In the genomic region with DNA sequence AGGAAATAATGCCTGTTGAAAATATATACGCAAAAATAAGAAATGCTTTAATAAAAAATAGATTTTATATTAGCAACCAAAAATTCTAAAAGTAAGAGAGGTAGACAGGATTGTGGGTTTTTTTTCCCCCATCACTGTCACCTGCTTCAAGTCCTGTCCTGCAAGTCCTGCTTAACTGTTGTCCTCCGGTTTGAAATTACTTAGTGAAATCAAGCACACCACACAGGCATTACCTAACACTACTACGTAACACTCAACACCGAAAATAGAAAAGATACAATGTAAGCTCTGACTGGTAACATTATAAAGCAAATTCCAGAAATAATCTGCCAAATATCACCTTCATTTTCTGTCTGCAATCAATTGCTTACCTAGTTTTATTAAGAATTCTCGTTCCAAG, we compare ENCODE assay signal across 33 cellular contexts.
"Had no signal": no experiment of that assay in that cellular context is flagged by ENCODE, and none has a peak within 500 bp of the region (broad histone marks: within the 10 kb centered on the region; RNA-seq: fewer than 3 reads in every experiment).

No MANE protein-coding gene starts in this region.

- H3K27ac ChIP-seq: adrenal gland, body of pancreas, colonic mucosa, epithelial cell of prostate, esophagus squamous epithelium, WERI-Rb-1 had no signal

- H3K4me1 ChIP-seq: adrenal gland, body of pancreas, colonic mucosa, esophagus squamous epithelium had no signal

- DNase-seq: activated B cell treated with CpG ODN at 0.5 μM for 24 hours; activated CD4-positive, alpha-beta memory T cell treated with anti-CD3 and anti-CD28 coated beads for 36 hours; activated CD8-positive, alpha-beta memory T cell treated with anti-CD3 and anti-CD28 coated beads, Interleukin-2, amount 10 ng/mL, durations not matched to agents 7 days and 5 days; activated CD8-positive, alpha-beta memory T cell treated with anti-CD3 and anti-CD28 coated beads, Interleukin-2, amount 50 U/mL, for 4 hours; activated CD8-positive, alpha-beta T cell treated with anti-CD3 and anti-CD28 coated beads, Interleukin-2, amount 10 ng/mL, durations not matched to agents 7 days and 5 days; activated effector memory CD4-positive, alpha-beta T cell treated with anti-CD3 and anti-CD28 coated beads, Interleukin-2, amount 50 U/mL, for 16 hours; activated naive CD4-positive, alpha-beta T cell treated with anti-CD3 and anti-CD28 coated beads for 36 hours; activated naive CD8-positive, alpha-beta T cell treated with anti-CD3 and anti-CD28 coated beads for 36 hours; activated naive CD8-positive, alpha-beta T cell treated with anti-CD3 and anti-CD28 coated beads, Interleukin-2, amount 50 U/mL, for 24 hours; activated T-cell treated with anti-CD3 and anti-CD28 coated beads, Interleukin-2, amount 50 U/mL, for 1 hour; activated T-cell treated with anti-CD3 and anti-CD28 coated beads, Interleukin-2, amount 50 U/mL, for 48 hours; adrenal gland; amygdala; aorta; body of pancreas; central memory CD4-positive, alpha-beta T cell; cerebellar nuclear complex; colonic mucosa; effector CD8-positive, alpha-beta T cell; esophagus squamous epithelium; foreskin melanocyte; glutamatergic neuron; T-helper 1 cell; T-helper 17 cell; T1000; WERI-Rb-1 had no signal

- H3K36me3 ChIP-seq: colonic mucosa, WERI-Rb-1 had no signal

- H3K9me3 ChIP-seq: adrenal gland, body of pancreas, colonic mucosa, esophagus squamous epithelium had no signal

- H3K9me3 Mint-ChIP-seq: activated CD4-positive, alpha-beta memory T cell treated with anti-CD3 and anti-CD28 coated beads for 36 hours; activated CD4-positive, alpha-beta T cell treated with anti-CD3 and anti-CD28 coated beads, Interleukin-2, amount 10 ng/mL, durations not matched to agents 24 days and 14 days; activated naive CD4-positive, alpha-beta T cell treated with anti-CD3 and anti-CD28 coated beads for 36 hours; activated naive CD4-positive, alpha-beta T cell treated with anti-CD3 and anti-CD28 coated beads, Interleukin-2, amount 50 U/mL, for 24 hours; activated naive CD8-positive, alpha-beta T cell treated with anti-CD3 and anti-CD28 coated beads for 36 hours; activated naive CD8-positive, alpha-beta T cell treated with anti-CD3 and anti-CD28 coated beads, Interleukin-2, amount 50 U/mL, for 24 hours; activated T-helper 1 cell treated with anti-CD3 and anti-CD28 coated beads, Interleukin-12 subunit alpha, Interleukin-12 subunit beta, Interleukin-2, Interleukin-4 antibody, amounts not matched to agents 30 ng/mL and 10 ng/mL and 1 ng/mL, durations not matched to agents 14 hours and 24 hours and 36 hours; activated T-helper 2 cell treated with anti-CD3 and anti-CD28 coated beads, Interferon-gamma antibody, Interleukin-2, Interleukin-4, amounts not matched to agents 10 μg/mL and 5 μg/mL and 100 μg/mL, durations not matched to agents 14 hours and 24 hours and 36 hours; T-helper 2 cell treated with Interferon-gamma antibody and Interleukin-4, amounts not matched to agents 5 μg/mL and 100 μg/mL, for 36 hours had no signal

- H3K27me3 ChIP-seq: adrenal gland, body of pancreas, colonic mucosa, esophagus squamous epithelium had no signal

- H3K4me3 ChIP-seq: adrenal gland, body of pancreas, colonic mucosa, esophagus squamous epithelium had no signal

- H3K4me3 Mint-ChIP-seq: activated B cell treated with CpG ODN at 0.5 μM for 24 hours; activated CD4-positive, alpha-beta memory T cell treated with anti-CD3 and anti-CD28 coated beads for 36 hours; activated CD4-positive, alpha-beta T cell treated with anti-CD3 and anti-CD28 coated beads, Interleukin-2, amount 10 ng/mL, durations not matched to agents 24 days and 14 days; activated CD8-positive, alpha-beta memory T cell treated with anti-CD3 and anti-CD28 coated beads, Interleukin-2, amount 10 ng/mL, durations not matched to agents 7 days and 5 days; activated CD8-positive, alpha-beta T cell treated with anti-CD3 and anti-CD28 coated beads, Interleukin-2, amount 10 ng/mL, durations not matched to agents 7 days and 5 days; activated naive CD4-positive, alpha-beta T cell treated with anti-CD3 and anti-CD28 coated beads for 36 hours; activated naive CD4-positive, alpha-beta T cell treated with anti-CD3 and anti-CD28 coated beads, Interleukin-2, amount 50 U/mL, for 24 hours; activated naive CD8-positive, alpha-beta T cell treated with anti-CD3 and anti-CD28 coated beads for 36 hours; activated naive CD8-positive, alpha-beta T cell treated with anti-CD3 and anti-CD28 coated beads, Interleukin-2, amount 50 U/mL, for 24 hours; activated T-helper 1 cell treated with anti-CD3 and anti-CD28 coated beads, Interleukin-12 subunit alpha, Interleukin-12 subunit beta, Interleukin-2, Interleukin-4 antibody, amounts not matched to agents 30 ng/mL and 10 ng/mL and 1 ng/mL, durations not matched to agents 14 hours and 24 hours and 36 hours; T-helper 17 cell; T-helper 2 cell treated with Interferon-gamma antibody and Interleukin-4, amounts not matched to agents 5 μg/mL and 100 μg/mL, for 36 hours had no signal

- H3K27ac Mint-ChIP-seq: activated B cell treated with CpG ODN at 0.5 μM for 24 hours; activated CD4-positive, alpha-beta memory T cell treated with anti-CD3 and anti-CD28 coated beads for 36 hours; activated CD4-positive, alpha-beta T cell treated with anti-CD3 and anti-CD28 coated beads, Interleukin-2, amount 10 ng/mL, durations not matched to agents 24 days and 14 days; activated CD8-positive, alpha-beta memory T cell treated with anti-CD3 and anti-CD28 coated beads, Interleukin-2, amount 10 ng/mL, durations not matched to agents 7 days and 5 days; activated CD8-positive, alpha-beta T cell treated with anti-CD3 and anti-CD28 coated beads, Interleukin-2, amount 10 ng/mL, durations not matched to agents 7 days and 5 days; activated naive CD4-positive, alpha-beta T cell treated with anti-CD3 and anti-CD28 coated beads for 36 hours; activated naive CD4-positive, alpha-beta T cell treated with anti-CD3 and anti-CD28 coated beads, Interleukin-2, amount 50 U/mL, for 24 hours; activated naive CD8-positive, alpha-beta T cell treated with anti-CD3 and anti-CD28 coated beads for 36 hours; activated naive CD8-positive, alpha-beta T cell treated with anti-CD3 and anti-CD28 coated beads, Interleukin-2, amount 50 U/mL, for 24 hours; activated T-helper 1 cell treated with anti-CD3 and anti-CD28 coated beads, Interleukin-12 subunit alpha, Interleukin-12 subunit beta, Interleukin-2, Interleukin-4 antibody, amounts not matched to agents 30 ng/mL and 10 ng/mL and 1 ng/mL, durations not matched to agents 14 hours and 24 hours and 36 hours; activated T-helper 2 cell treated with anti-CD3 and anti-CD28 coated beads, Interferon-gamma antibody, Interleukin-2, Interleukin-4, amounts not matched to agents 10 μg/mL and 5 μg/mL and 100 μg/mL, durations not matched to agents 14 hours and 24 hours and 36 hours; T-helper 17 cell; T-helper 2 cell treated with Interferon-gamma antibody and Interleukin-4, amounts not matched to agents 5 μg/mL and 100 μg/mL, for 36 hours had no signal

- ATAC-seq: activated CD4-positive, CD25-positive, alpha-beta regulatory T cell treated with anti-CD3 and anti-CD28 coated beads, Interleukin-2, amount 50 U/mL, for 24 hours; activated CD8-positive, alpha-beta memory T cell treated with anti-CD3 and anti-CD28 coated beads, Interleukin-2, amount 10 ng/mL, durations not matched to agents 7 days and 5 days; activated CD8-positive, alpha-beta T cell treated with anti-CD3 and anti-CD28 coated beads, Interleukin-2, amount 10 ng/mL, durations not matched to agents 7 days and 5 days; activated naive CD8-positive, alpha-beta T cell treated with anti-CD3 and anti-CD28 coated beads, Interleukin-2, amount 50 U/mL, for 24 hours; body of pancreas; T-helper 17 cell had no signal

- H3K27me3 Mint-ChIP-seq: activated B cell treated with CpG ODN at 0.5 μM for 24 hours; activated CD4-positive, alpha-beta memory T cell treated with anti-CD3 and anti-CD28 coated beads for 36 hours; activated CD4-positive, alpha-beta T cell treated with anti-CD3 and anti-CD28 coated beads, Interleukin-2, amount 10 ng/mL, durations not matched to agents 24 days and 14 days; activated CD8-positive, alpha-beta memory T cell treated with anti-CD3 and anti-CD28 coated beads, Interleukin-2, amount 10 ng/mL, durations not matched to agents 7 days and 5 days; activated naive CD4-positive, alpha-beta T cell treated with anti-CD3 and anti-CD28 coated beads, Interleukin-2, amount 50 U/mL, for 24 hours; activated naive CD8-positive, alpha-beta T cell treated with anti-CD3 and anti-CD28 coated beads for 36 hours; activated naive CD8-positive, alpha-beta T cell treated with anti-CD3 and anti-CD28 coated beads, Interleukin-2, amount 50 U/mL, for 24 hours; T-helper 17 cell had no signal
